30 cellular contexts compared by ENCODE assay signal in the genomic region with DNA sequence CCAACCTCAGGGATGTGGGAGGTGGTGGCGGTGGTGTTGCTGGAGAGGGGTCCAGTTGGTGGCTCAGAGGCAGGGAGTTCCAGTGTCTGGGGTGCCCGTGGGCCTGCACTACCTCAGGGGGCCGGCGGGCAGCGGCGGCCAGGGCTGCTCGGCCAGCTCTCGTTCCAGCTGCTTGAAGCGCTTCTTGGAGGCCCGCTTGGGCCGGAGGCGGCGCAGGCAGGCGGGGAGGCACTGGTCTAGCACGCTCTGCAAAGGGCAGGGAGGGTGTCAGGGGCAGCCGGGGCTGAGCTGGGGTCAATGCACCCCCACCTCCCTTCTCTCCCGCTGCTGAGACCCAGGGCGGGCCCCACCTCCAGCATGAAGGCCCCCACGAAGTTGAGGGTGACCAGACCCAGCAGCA. TPM values are rescaled to one million over a fixed set of nuclear protein-coding genes. Genes with fewer than 3 reads are reported as not detected.
DNase-seq lines count a peak whose midpoint lies in the region; ATAC-seq, FAIRE-seq and TF ChIP-seq lines count a peak whose summit lies in the region.
"Had no signal": no experiment of that assay in that cellular context is flagged by ENCODE, and none has a peak within 500 bp of the region (broad histone marks: within the 10 kb centered on the region; RNA-seq: fewer than 3 reads in every experiment).

No MANE protein-coding gene starts in this region.

- H4K8ac ChIP-seq in H9 (replicated peaks; ENCODE audit: insufficient read length, low read depth, low read length): no peak overlapping the region

- no peak overlapping the region for H3K23ac ChIP-seq in H9 (ENCODE audit: insufficient read length, low read depth, low read length)

- TSS peak; percentile 69 for BruUV-seq in endothelial cell of umbilical vein (replicated peaks; lab: Mats Ljungman, UMichigan)

- dilution Hi-C loops in endothelial cell of umbilical vein (cut with MboI; ENCODE audit: extremely low pct_ligation_motif_present, low sequenced_read_pairs): no loop called here

- no peak for TF ChIP-seq CTCF in H9 (conservative IDR thresholded peaks at IDR 0.05)
- TF ChIP-seq CTCF in RWPE2 (IDR thresholded peaks at IDR 0.05; ENCODE audit: poor library complexity, severe bottlenecking): no peak
- no peak for TF ChIP-seq CTCF in endothelial cell of umbilical vein (IDR thresholded peaks at IDR 0.05; ENCODE audit: extremely low read depth in 1 of 2, insufficient read depth in 1 of 2, low read depth in 1 of 2, low read length in 2 of 2)
- no peak for TF ChIP-seq CTCF in type B pancreatic cell (conservative IDR thresholded peaks at IDR 0.05)
- no peak for TF ChIP-seq CTCF in mucosa of descending colon (IDR thresholded peaks at IDR 0.05)

- ATAC-seq in RWPE2 (ENCODE audit: low read depth) (no peak), mucosa of descending colon (no peak)
- ATAC-seq: CD8-positive, alpha-beta T cell; Right ventricle myocardium inferior had no signal

- H3K9me1 ChIP-seq in endothelial cell of umbilical vein (replicated peaks; ENCODE audit: control insufficient read depth, extremely low read depth, insufficient read depth, low read length): no peaks in the 10 kb centered on the region

- no peak overlapping the region for H3K56ac ChIP-seq in H9 (ENCODE audit: insufficient read length, low read depth, low read length)

- no peak overlapping the region for H2BK12ac ChIP-seq in H9 (ENCODE audit: insufficient read length, low read depth, low read length)

- no peak for DNase-seq in H9
- peak; percentile 47 for DNase-seq in RWPE2 (ENCODE audit: low spot score)
- DNase-seq in endothelial cell of umbilical vein (ENCODE audit: low read depth, low spot score): no peak
- DNase-seq in type B pancreatic cell (ENCODE audit: extremely low spot score, unreplicated experiment): no peak
- DNase-seq in mucosa of descending colon: no peak
- DNase-seq in central memory CD4-positive, alpha-beta T cell: no peak
- no peak for DNase-seq in cerebellar nuclear complex (lab: John Stamatoyannopoulos, UW)
- DNase-seq: AML-193; CD8-positive, alpha-beta T cell; DMS79 treated with DMSO at 0.1 percent for 48 hours; GF-D8; GM23248; HCEC 1CT; NCI-H1092 treated with DMSO at 0.1 percent for 48 hours; NCI-H1436; NCI-H187; NCI-H2081 treated with DMSO at 0.1 percent for 48 hours; NCI-H2171; NCI-H226; NCI-H510A; NCI-H69; OCI-M1; SJCRH30 had no signal

- no peaks in the 10 kb centered on the region for H3K27me3 ChIP-seq in H9 (ENCODE audit: insufficient read depth, low read length)
- H3K27me3 ChIP-seq in RWPE2 (ENCODE audit: insufficient read depth, poor library complexity, severe bottlenecking): no peaks in the 10 kb centered on the region
- H3K27me3 ChIP-seq in endothelial cell of umbilical vein (ENCODE audit: control insufficient read depth in 2 of 2, insufficient read depth in 2 of 2, low read length in 2 of 2): no peaks in the 10 kb centered on the region
- H3K27me3 ChIP-seq: SJCRH30 had no signal

- H4K5ac ChIP-seq in H9 (ENCODE audit: insufficient read length, low read depth, low read length): no peak overlapping the region

- H3K36me3 ChIP-seq in RWPE2 (ENCODE audit: low read depth) (no peaks in the 10 kb centered on the region; the same call in 1 of the 2 replicates), endothelial cell of umbilical vein (ENCODE audit: control insufficient read depth in 2 of 2, extremely low read depth in 1 of 2, insufficient read depth in 2 of 2, low read length in 2 of 2) (peaks cover 0 to 17% of the 10 kb centered on the region in 2 experiments), mucosa of descending colon (ENCODE audit: low read depth) (no peaks in the 10 kb centered on the region)

- no peak overlapping the region for H2BK120ac ChIP-seq in H9 (ENCODE audit: low read depth, low read length, poor library complexity, severe bottlenecking)

- no CpG with 5 or more reads among the region's 19 CpGs for WGBS in H9 (ENCODE audit: extremely low coverage, insufficient read length, low lambda C conversion rate)

- intact Hi-C loops in endothelial cell of umbilical vein (cut with micrococcal nuclease): no loop called here
- intact Hi-C loops in mucosa of descending colon (cut with DNase I, micrococcal nuclease): no loop called here

- no peak overlapping the region for H3K4me2 ChIP-seq in H9 (ENCODE audit: insufficient read depth, insufficient read length, low read length)
- no peak overlapping the region for H3K4me2 ChIP-seq in endothelial cell of umbilical vein (ENCODE audit: insufficient read depth, low read length)
- H3K4me2 ChIP-seq: A549 had no signal

- H3K23me2 ChIP-seq in H9 (ENCODE audit: insufficient read length, low read depth, low read length, poor library complexity, severe bottlenecking): no peaks in the 10 kb centered on the region

- no peak overlapping the region for H3K14ac ChIP-seq in H9 (ENCODE audit: insufficient read depth, low read length)

- H3K4me3 ChIP-seq in RWPE2 (ENCODE audit: severe bottlenecking): no peak overlapping the region
- H3K4me3 ChIP-seq in endothelial cell of umbilical vein (replicated peaks in 1 of 3; ENCODE audit: insufficient read depth in 1 of 3, low read depth in 1 of 3, low read length in 3 of 3): no peak overlapping the region
- no peak overlapping the region for H3K4me3 ChIP-seq in mucosa of descending colon
- H3K4me3 ChIP-seq: A549, GM23248, SJCRH30 had no signal

- H3K4me3 Mint-ChIP-seq in H9 (0 out of 5 replicates have a peak overlapping the region, but pooled peaks of 1 of the 2 experiments have one; percentile 20), type B pancreatic cell (no peak overlapping the region)
- H3K4me3 Mint-ChIP-seq: CD8-positive, alpha-beta T cell; IgD-negative memory B cell had no signal

- no peaks in the 10 kb centered on the region for H3K79me1 ChIP-seq in H9 (ENCODE audit: insufficient read depth, low read depth, low read length, poor library complexity, severe bottlenecking)

- H3K9me3 Mint-ChIP-seq in H9: no peaks in the 10 kb centered on the region
- H3K9me3 Mint-ChIP-seq in type B pancreatic cell: no peaks in the 10 kb centered on the region
- H3K9me3 Mint-ChIP-seq: CD8-positive, alpha-beta T cell; IgD-negative memory B cell had no signal

- POLR2A ChIA-PET in endothelial cell of umbilical vein (lab: Charles Lee): no interaction called here

- H2BK20ac ChIP-seq in H9 (ENCODE audit: low read depth, low read length, poor library complexity, severe bottlenecking): no peak overlapping the region

- H3K18ac ChIP-seq in H9 (ENCODE audit: insufficient read length, low read depth, low read length): peak overlapping the region; percentile 27

- H3K9ac ChIP-seq in H9 (ENCODE audit: extremely low read depth, insufficient read length, low read length) (no peak overlapping the region), endothelial cell of umbilical vein (replicated peaks; ENCODE audit: extremely low read depth, insufficient read depth, low read length) (no peak overlapping the region)
- H3K9ac ChIP-seq: GM23248 had no signal

- peaks cover 7% of the 10 kb centered on the region for H3K27me3 Mint-ChIP-seq in H9 (ENCODE audit: low read depth)
- H3K27me3 Mint-ChIP-seq in type B pancreatic cell: peaks cover 1% of the 10 kb centered on the region

- no peak overlapping the region for H3K27ac ChIP-seq in H9 (ENCODE audit: insufficient read length, low read depth, low read length)
- no peak overlapping the region for H3K27ac ChIP-seq in RWPE2 (ENCODE audit: poor library complexity, severe bottlenecking)
- no peak overlapping the region for H3K27ac ChIP-seq in endothelial cell of umbilical vein (ENCODE audit: insufficient read depth, low read depth, low read length)
- H3K27ac ChIP-seq: A549, C4-2B, HL-60, SJCRH30 had no signal

- no peak overlapping the region for H3K27ac Mint-ChIP-seq in H9
- H3K27ac Mint-ChIP-seq in type B pancreatic cell: peak overlapping the region; percentile 39
- H3K27ac Mint-ChIP-seq: CD8-positive, alpha-beta T cell; IgD-negative memory B cell had no signal

- no peak overlapping the region for H2BK5ac ChIP-seq in H9 (ENCODE audit: insufficient read length, low read length)

- no peaks in the 10 kb centered on the region for H3K79me2 ChIP-seq in H9 (ENCODE audit: insufficient read depth, low read length)
- H3K79me2 ChIP-seq in endothelial cell of umbilical vein (ENCODE audit: control insufficient read depth, insufficient read depth, low read length): no peaks in the 10 kb centered on the region

- H3K9me3 ChIP-seq in H9 (ENCODE audit: control insufficient read depth, low read depth, low read length) (no peaks in the 10 kb centered on the region), RWPE2 (ENCODE audit: severe bottlenecking) (no peaks in the 10 kb centered on the region), endothelial cell of umbilical vein (replicated peaks; ENCODE audit: control insufficient read depth, insufficient read depth, low read length) (no peaks in the 10 kb centered on the region), mucosa of descending colon (no peaks in the 10 kb centered on the region)
- H3K9me3 ChIP-seq: A549, SJCRH30 had no signal

- H3K4me1 Mint-ChIP-seq in H9 (peaks cover 15 to 23% of the 10 kb centered on the region in 2 experiments), type B pancreatic cell (ENCODE audit: unreplicated experiment) (peaks cover 15% of the 10 kb centered on the region)

- TF ChIP-seq POLR2A in endothelial cell of umbilical vein (IDR thresholded peaks at IDR 0.05; ENCODE audit: low read depth, low read length): no peak

- H3K4ac ChIP-seq in H9 (ENCODE audit: low read depth, low read length): no peak overlapping the region

- H2BK15ac ChIP-seq in H9 (ENCODE audit: low read depth, low read length): no peak overlapping the region

- no peaks in the 10 kb centered on the region for H3K4me1 ChIP-seq in H9 (ENCODE audit: insufficient read depth, low read length)
- peaks cover 11% of the 10 kb centered on the region for H3K4me1 ChIP-seq in RWPE2 (ENCODE audit: insufficient read depth, poor library complexity, severe bottlenecking)
- peaks cover 12% of the 10 kb centered on the region for H3K4me1 ChIP-seq in endothelial cell of umbilical vein (ENCODE audit: control insufficient read depth, extremely low read depth, insufficient read depth, low read length)
- no peaks in the 10 kb centered on the region for H3K4me1 ChIP-seq in mucosa of descending colon (ENCODE audit: low read depth)
- H3K4me1 ChIP-seq: SJCRH30 had no signal

- H3K36me3 Mint-ChIP-seq in H9 (ENCODE audit: insufficient read depth in 1 of 3, low read depth in 3 of 3): peaks cover 4 to 18% (median 10%) of the 10 kb centered on the region in 3 experiments; a peak in 5 of 7 replicates
- H3K36me3 Mint-ChIP-seq in type B pancreatic cell: no peaks in the 10 kb centered on the region

- H2AFZ ChIP-seq in H9 (ENCODE audit: low read length) (no peak overlapping the region), endothelial cell of umbilical vein (ENCODE audit: low read depth, low read length) (no peak overlapping the region)
- H2AFZ ChIP-seq: GM23248 had no signal

- H4K91ac ChIP-seq in H9 (ENCODE audit: insufficient read length, low read depth, low read length): no peak overlapping the region

- H2AK5ac ChIP-seq in H9 (ENCODE audit: insufficient read length, low read length): no peak overlapping the region

- H4K20me1 ChIP-seq in H9 (ENCODE audit: control insufficient read depth, insufficient read depth, insufficient read length): no peaks in the 10 kb centered on the region
- H4K20me1 ChIP-seq in endothelial cell of umbilical vein (replicated peaks; ENCODE audit: control insufficient read depth, extremely low read depth, insufficient read depth, low read length): no peaks in the 10 kb centered on the region

- H3T11ph ChIP-seq in H9 (ENCODE audit: low read length): no peak overlapping the region

- no peak for FAIRE-seq in endothelial cell of umbilical vein (lab: Jason Lieb, UNC)
- FAIRE-seq: A549, GM12892, RCC 7860 had no signal

- CTCF ChIA-PET in endothelial cell of umbilical vein (lab: Charles Lee): interaction anchor here (0.7 to 4.0 kb wide), 8 partner anchors 15 to 37 kb away, joined by 3 to 20 read pairs (median 6); no protein-coding TSS in a partner anchor

RNA-seq across cellular contexts. Expression of a gene that starts 5.7 kb away (rescaled TPM):
- total RNA-seq in H9 (2021) (146 and 152 TPM in 2 replicates), endothelial cell of umbilical vein (37.9 and 43.0 TPM in 2 replicates), type B pancreatic cell (ENCODE audit: low replicate concordance) (112 and 158 TPM in 2 replicates), mucosa of descending colon (1 to 10 TPM; 2.4 to 6.3 (median 5.4) TPM)
- polyA plus RNA-seq in endothelial cell of umbilical vein: 138 and 183 TPM in 2 replicates
- 107 and 143 TPM in 2 replicates for polyA plus RNA-seq in endothelial cell of umbilical vein (2011; cell fraction: cytosol; rRNA removed)
- 75.2 and 132 TPM in 2 replicates for polyA plus RNA-seq in endothelial cell of umbilical vein (2011; cell fraction: nucleus; rRNA removed)
- polyA plus RNA-seq in endothelial cell of umbilical vein (2012): 59.3 and 95.7 TPM in 2 replicates
- 32.4 and 35.5 TPM in 2 replicates for polyA minus RNA-seq in endothelial cell of umbilical vein
- not detected for polyA minus RNA-seq in endothelial cell of umbilical vein (2011; cell fraction: cytosol; rRNA and poly(A)+ RNA removed)
- polyA minus RNA-seq in endothelial cell of umbilical vein (2011; cell fraction: nucleus; rRNA and poly(A)+ RNA removed): 19.6 and 39.9 TPM in 2 replicates
- total RNA-seq: CD8-positive, alpha-beta T cell had no signal

RNA-seq across cellular contexts. Expression of a gene that starts 25.6 kb away (rescaled TPM):
- total RNA-seq in H9 (2021) (53.6 and 62.0 TPM in 2 replicates), endothelial cell of umbilical vein (44.9 and 52.3 TPM in 2 replicates), type B pancreatic cell (ENCODE audit: low replicate concordance) (66.4 and 80.3 TPM in 2 replicates), mucosa of descending colon (10 to 100 TPM; 36.0 to 53.5 (median 44.1) TPM)
- polyA plus RNA-seq in endothelial cell of umbilical vein: 60.6 and 76.2 TPM in 2 replicates
- 37.5 and 49.2 TPM in 2 replicates for polyA plus RNA-seq in endothelial cell of umbilical vein (2011; cell fraction: cytosol; rRNA removed)
- polyA plus RNA-seq in endothelial cell of umbilical vein (2011; cell fraction: nucleus; rRNA removed): 45.9 and 59.4 TPM in 2 replicates
- 39.3 and 54.0 TPM in 2 replicates for polyA plus RNA-seq in endothelial cell of umbilical vein (2012)
- 71.4 and 71.6 TPM in 2 replicates for polyA minus RNA-seq in endothelial cell of umbilical vein
- 15.1 TPM for polyA minus RNA-seq in endothelial cell of umbilical vein (2011; cell fraction: cytosol; rRNA and poly(A)+ RNA removed)
- 25.1 and 38.6 TPM in 2 replicates for polyA minus RNA-seq in endothelial cell of umbilical vein (2011; cell fraction: nucleus; rRNA and poly(A)+ RNA removed)
